In genomic region chr6:36875250-36875633, GRCh38 we compare ENCODE assay signal across 8 cellular contexts. TPM values are rescaled to one million over a fixed set of nuclear protein-coding genes. Genes with fewer than 3 reads are reported as not detected.
DNase-seq lines count a peak whose midpoint lies in the region; ATAC-seq and TF ChIP-seq lines count a peak whose summit lies in the region.

No MANE protein-coding gene starts in this region.

- H2BK20ac ChIP-seq in IMR-90 (ENCODE audit: low read depth, low read length), result no peak overlapping the region

- WGBS in IMR-90 (ENCODE audit: extremely low coverage in 2 of 2, insufficient read length in 1 of 2), 2 experiments, result 9% methylated on average over 1 of the region's 6 CpGs; no CpG with 5 or more reads in 1 of the 2 experiments

- H2BK15ac ChIP-seq in IMR-90 (ENCODE audit: low read depth, low read length), result no peak overlapping the region

- peak overlapping the region; percentile 91 for H3K14ac ChIP-seq in IMR-90 (replicated peaks; ENCODE audit: low read depth, low read length)

- no TSS peak for BruUV-seq in IMR-90 (replicated peaks; lab: Mats Ljungman, UMichigan)

- in situ Hi-C loops in IMR-90 (cut with MboI; ENCODE audit: low sequenced_read_pairs), result no loop called here

- H3K18ac ChIP-seq in IMR-90 (ENCODE audit: low read depth, low read length), result no peak overlapping the region

- no peak for TF ChIP-seq CTCF in IMR-90 (conservative IDR thresholded peaks at IDR 0.05; ENCODE audit: low read depth, low read length)

- CTCF ChIA-PET in IMR-90 (lab: Yijun Ruan, JAX), result interaction anchor here (0.7 to 1.8 kb wide), 6 partner anchors 11 to 434 kb away, joined by 3 to 8 read pairs (median 6); partner anchors contain the start of gene C6orf89

- H2BK5ac ChIP-seq in IMR-90 (ENCODE audit: low read depth, low read length, poor library complexity, severe bottlenecking), result peak overlapping the region; percentile 35

- H3K79me2 ChIP-seq in ACC112 (ENCODE audit: control insufficient read depth, insufficient read depth, low read length, unreplicated experiment), result peaks cover 19% of the 10 kb centered on the region

- no peak for TF ChIP-seq RAD21 in IMR-90 (IDR thresholded peaks at IDR 0.05; ENCODE audit: low read length)

- H2AK9ac ChIP-seq in IMR-90 (replicated peaks; ENCODE audit: low read depth, low read length, poor library complexity), result no peak overlapping the region

- peak overlapping the region; percentile 95 for H3K9ac ChIP-seq in IMR-90 (ENCODE audit: low read depth, low read length)
- H3K9ac ChIP-seq in muscle layer of colon (ENCODE audit: low read length), result peak overlapping the region; percentile 42

- DNase-seq in IMR-90 (no peak), caudate nucleus (lab: John Stamatoyannopoulos, UW) (no peak), iPS-NIHi7 (ENCODE audit: extremely low spot score) (no peak), NCI-H2081 treated with DMSO at 0.1 percent for 48 hours (lab: John Stamatoyannopoulos, UW) (no peak), dedifferentiated amniotic fluid mesenchymal stem cell (ENCODE audit: extremely low spot score) (no peak)

- H3K4me3 ChIP-seq in ACC112 (ENCODE audit: low read depth, low read length), result peak overlapping the region; percentile 81
- H3K4me3 ChIP-seq in IMR-90 (ENCODE audit: insufficient read depth, low read depth, low read length), result peak overlapping the region; percentile 60
- H3K4me3 ChIP-seq in muscle layer of colon (ENCODE audit: low read depth in 1 of 2, low read length in 2 of 2), result peak overlapping the region; percentile 67 to 100

- TF ChIP-seq POLR2A in IMR-90 (IDR thresholded peaks at IDR 0.05; ENCODE audit: low read depth, low read length), result no peak

- peak overlapping the region; percentile 82 for H3K4me2 ChIP-seq in IMR-90 (ENCODE audit: low read depth, low read length)

- dilution Hi-C loops in IMR-90 (cut with HindIII; ENCODE audit: low sequenced_read_pairs, unreplicated experiment), result no loop called here

- H4K91ac ChIP-seq in IMR-90 (ENCODE audit: insufficient read depth, low read depth, low read length), result peak overlapping the region; percentile 63

- ATAC-seq in IMR-90 (ENCODE audit: low read depth) (peak; percentile 3), GM19035 (IDR thresholded peaks at IDR 0.05; ENCODE audit: unreplicated experiment) (no peak)

- peak overlapping the region; percentile 83 for H3K4ac ChIP-seq in IMR-90 (ENCODE audit: low read depth, low read length)

- H3K23ac ChIP-seq in IMR-90 (ENCODE audit: low read depth, low read length), result peak overlapping the region; percentile 71

- H2AFZ ChIP-seq in ACC112 (ENCODE audit: low read length, unreplicated experiment) (peak overlapping the region; percentile 98), IMR-90 (replicated peaks; ENCODE audit: low read length, poor library complexity) (peak overlapping the region; percentile 93)

- H4K5ac ChIP-seq in IMR-90 (ENCODE audit: low read depth, low read length), result peak overlapping the region; percentile 62

- H3K27ac ChIP-seq in ACC112 (ENCODE audit: low read depth, low read length) (peak overlapping the region; percentile 93), IMR-90 (ENCODE audit: insufficient read depth, low read length) (peak overlapping the region; percentile 24), caudate nucleus (ENCODE audit: low read depth, low read length) (peak overlapping the region; percentile 96), muscle layer of colon (ENCODE audit: low read depth, low read length) (peak overlapping the region; percentile 92)

- POLR2A ChIA-PET in IMR-90 (lab: Charles Lee; ENCODE audit: unreplicated experiment), result interaction anchor here (0.8 kb wide), 1 partner anchor 26 kb away, joined by 3 read pairs; no protein-coding TSS in a partner anchor

- intact Hi-C loops in IMR-90 (cut with micrococcal nuclease), result loop anchor here (2.0 kb wide), 1 partner anchor 108 kb away; no protein-coding TSS in a partner anchor

- no peaks in the 10 kb centered on the region for H4K20me1 ChIP-seq in IMR-90 (ENCODE audit: insufficient read depth, low read length)

- H3K79me1 ChIP-seq in IMR-90 (ENCODE audit: low read depth in 1 of 2, low read length in 2 of 2), result peaks cover 19 to 28% of the 10 kb centered on the region in 2 experiments

- peak overlapping the region; percentile 90 to 97 for H4K8ac ChIP-seq in IMR-90 (ENCODE audit: low read depth in 2 of 2, low read length in 2 of 2)

- peak overlapping the region; percentile 32; the same call in 1 of the 2 replicates for H2BK120ac ChIP-seq in IMR-90 (ENCODE audit: low read depth, low read length)

- no peaks in the 10 kb centered on the region for H3K9me3 ChIP-seq in IMR-90 (ENCODE audit: control insufficient read depth, insufficient read depth, low read length)
- H3K9me3 ChIP-seq in muscle layer of colon (ENCODE audit: low read length), result no peaks in the 10 kb centered on the region

- H3K36me3 ChIP-seq in ACC112 (ENCODE audit: insufficient read depth, low read length) (no peaks in the 10 kb centered on the region), IMR-90 (ENCODE audit: control insufficient read depth, insufficient read depth, low read length) (no peaks in the 10 kb centered on the region), muscle layer of colon (ENCODE audit: insufficient read depth, low read length) (no peaks in the 10 kb centered on the region)

- H2AK5ac ChIP-seq in IMR-90 (ENCODE audit: low read depth, low read length), result peak overlapping the region; percentile 68

- H3K27me3 ChIP-seq in ACC112 (ENCODE audit: insufficient read depth, low read length), result no peaks in the 10 kb centered on the region
- no peaks in the 10 kb centered on the region for H3K27me3 ChIP-seq in IMR-90 (ENCODE audit: control insufficient read depth, insufficient read depth, low read length)
- H3K27me3 ChIP-seq in muscle layer of colon (ENCODE audit: control insufficient read depth in 1 of 2, insufficient read depth in 2 of 2, low read length in 2 of 2), result no peaks in the 10 kb centered on the region

- H3K56ac ChIP-seq in IMR-90 (ENCODE audit: extremely low read depth, insufficient read depth, low read length), result peak overlapping the region; percentile 99

- 0 out of 2 replicates have a peak, but pooled peaks cover 6% of the 10 kb centered on the region for H3K9me1 ChIP-seq in IMR-90 (ENCODE audit: insufficient read depth, low read length)

- H3K4me1 ChIP-seq in ACC112 (ENCODE audit: control insufficient read depth, insufficient read depth, low read length, unreplicated experiment), result peaks cover 16% of the 10 kb centered on the region
- peaks cover 4% of the 10 kb centered on the region for H3K4me1 ChIP-seq in IMR-90 (ENCODE audit: control insufficient read depth, insufficient read depth, low read length)
- peaks cover 17% of the 10 kb centered on the region for H3K4me1 ChIP-seq in muscle layer of colon (ENCODE audit: insufficient read depth, low read length)

TF ChIP-seq in IMR-90, 13 proteins besides CTCF, POLR2A, EP300 and RAD21:
- TF ChIP-seq BHLHE40 (IDR thresholded peaks at IDR 0.05; ENCODE audit: low read depth, low read length) (no peak), SMC3 (IDR thresholded peaks at IDR 0.05; ENCODE audit: low read depth, low read length) (no peak), MAZ (IDR thresholded peaks at IDR 0.05; ENCODE audit: borderline replicate concordance, low read depth, low read length) (no peak), MXI1 (IDR thresholded peaks at IDR 0.05; ENCODE audit: borderline replicate concordance, low read depth, low read length) (no peak), NFE2L2 (IDR thresholded peaks at IDR 0.05; ENCODE audit: low read depth, low read length) (no peak), RFX5 (IDR thresholded peaks at IDR 0.05; ENCODE audit: low read depth, low read length) (no peak), CEBPB (IDR thresholded peaks at IDR 0.05; ENCODE audit: low read depth, low read length) (no peak), FOS (IDR thresholded peaks at IDR 0.05; ENCODE audit: low read depth, low read length) (no peak), USF2 (IDR thresholded peaks at IDR 0.05; ENCODE audit: low read depth, low read length) (no peak), RCOR1 (IDR thresholded peaks at IDR 0.05; ENCODE audit: insufficient replicate concordance, low read length) (no peak), ELK1 (IDR thresholded peaks at IDR 0.05; ENCODE audit: borderline replicate concordance, low read depth, low read length) (no peak), CHD1 (IDR thresholded peaks at IDR 0.05; ENCODE audit: low read depth, low read length) (no peak), MAFK (IDR thresholded peaks at IDR 0.05; ENCODE audit: low read depth, low read length) (no peak)

RNA-seq across cellular contexts. Expression of gene PPIL1, which starts 0.6 kb away (rescaled TPM):
- total RNA-seq in IMR-90 (2012; rRNA removed), result 50.5 and 58.4 TPM in 2 replicates
- polyA plus RNA-seq in IMR-90 (2012; rRNA removed), result 25.9 and 28.4 TPM in 2 replicates
- 14.4 and 17.5 TPM in 2 replicates for polyA plus RNA-seq in IMR-90 (2012; cell fraction: cytosol; rRNA removed)
- polyA plus RNA-seq in IMR-90 (2012; cell fraction: nucleus; rRNA removed; ENCODE audit: low replicate concordance), result 2.7 and 7.9 TPM in 2 replicates

RNA-seq across cellular contexts. Expression of gene C6orf89, which starts 10.5 kb away (rescaled TPM):
- 39.2 and 52.3 TPM in 2 replicates for total RNA-seq in IMR-90 (2012; rRNA removed)
- polyA plus RNA-seq in IMR-90 (2012; rRNA removed), result 26.8 and 30.8 TPM in 2 replicates
- polyA plus RNA-seq in IMR-90 (2012; cell fraction: cytosol; rRNA removed), result 11.4 and 11.6 TPM in 2 replicates
- 11.0 and 26.3 TPM in 2 replicates for polyA plus RNA-seq in IMR-90 (2012; cell fraction: nucleus; rRNA removed; ENCODE audit: low replicate concordance)

RNA-seq across cellular contexts. Expression of gene CPNE5, which starts 36.0 kb away (rescaled TPM):
- total RNA-seq in IMR-90 (2012; rRNA removed), result not detected in 2 replicates
- 0.07 and 0.10 TPM in 2 replicates for polyA plus RNA-seq in IMR-90 (2012; rRNA removed)
- 0.03 and 0.05 TPM in 2 replicates for polyA plus RNA-seq in IMR-90 (2012; cell fraction: cytosol; rRNA removed)
- 0.10 and 0.36 TPM in 2 replicates for polyA plus RNA-seq in IMR-90 (2012; cell fraction: nucleus; rRNA removed; ENCODE audit: low replicate concordance)

Comparison
In these comparisons a context has a peak if more than half of its experiments do, and no peak if none do; other contexts are left out.
1. H3K27ac ChIP-seq: peak in every context shown above with its lines; median percentile 96 in caudate nucleus; 93 in ACC112; 92 in muscle layer of colon; 24 in IMR-90.